Comparison of ENCODE assay signal across 1 cellular context in the genomic region with DNA sequence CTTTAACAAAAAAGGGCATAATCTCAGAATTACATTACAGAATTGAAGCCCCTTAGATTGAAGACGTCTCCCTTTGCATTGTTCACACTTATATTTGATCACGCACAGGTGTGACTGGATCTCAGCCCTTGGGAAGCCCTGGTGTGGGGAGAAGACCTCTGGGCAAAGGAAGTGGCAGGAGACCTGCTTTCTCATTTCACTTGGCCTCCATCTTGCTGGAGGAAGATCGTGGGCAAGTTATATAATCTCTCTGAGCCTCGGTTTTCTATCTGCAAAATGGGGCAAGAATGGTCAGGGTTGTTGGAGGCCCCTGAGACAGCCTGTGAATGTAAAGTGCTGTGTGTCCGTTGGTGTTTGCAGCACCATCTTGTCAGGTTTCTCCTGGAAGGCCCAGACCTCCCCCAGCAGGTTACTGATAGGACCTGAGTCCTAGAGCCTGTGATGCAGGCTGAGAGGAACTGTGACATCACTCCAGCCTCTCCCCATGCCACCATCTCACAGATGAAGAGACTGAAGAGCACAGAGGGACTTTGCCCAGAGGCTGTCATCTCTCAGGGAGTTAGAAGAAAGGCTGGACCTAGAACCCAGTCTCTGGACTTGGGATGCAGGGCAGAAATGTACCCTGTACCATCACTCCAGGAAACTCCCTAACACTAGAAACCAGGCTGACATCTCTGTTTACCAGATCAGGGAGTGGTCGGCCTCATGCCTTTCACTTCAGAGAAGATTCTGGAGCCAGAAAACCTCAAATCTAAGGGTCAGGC.
A peak's percentile ranks its signal among the peaks of the same experiment; 100 is the strongest.
TF ChIP-seq lines count a peak whose summit lies in the region.

No MANE protein-coding gene starts in this region.

TF ChIP-seq in liver, 16 proteins besides CTCF, POLR2A, EP300 and RAD21 (continued from another document):
- peak in 1 of 2 donors; percentile 42 for TF ChIP-seq RXRA (IDR thresholded peaks at IDR 0.05)
- TF ChIP-seq HNF4A (conservative IDR thresholded peaks at IDR 0.05): peak; percentile 66 to 85
- no peak for TF ChIP-seq JUND (IDR thresholded peaks at IDR 0.05)
